Comparison of ENCODE assay signal across 8 cellular contexts in genomic region chr1:226109829-226110248, GRCh38. TPM values are rescaled to one million over a fixed set of nuclear protein-coding genes. Genes with fewer than 3 reads are reported as not detected.
DNase-seq lines count a peak whose midpoint lies in the region; ATAC-seq and TF ChIP-seq lines count a peak whose summit lies in the region.

No MANE protein-coding gene starts in this region.

- DNase-seq in DMS53 treated with DMSO at 0.1 percent for 48 hours (lab: John Stamatoyannopoulos, UW; ENCODE audit: unreplicated experiment) (peak; percentile 70), Karpas-422 (peak; percentile 93), RWPE2 (ENCODE audit: low spot score) (peak; percentile 75), fibroblast of the aortic adventitia (ENCODE audit: low read depth) (peak; percentile 67), nephron progenitor cell (peak; percentile 88), stomach (peak; percentile 88)
- DNase-seq in activated effector memory CD4-positive, alpha-beta T cell treated with Interleukin-2 at 50 U/mL for 16 hours = peak; percentile 64

- no peaks in the 10 kb centered on the region for H3K9me3 ChIP-seq in Karpas-422 (ENCODE audit: low read length)
- H3K9me3 ChIP-seq in RWPE2 (ENCODE audit: severe bottlenecking) = no peaks in the 10 kb centered on the region
- H3K9me3 ChIP-seq in stomach = no peaks in the 10 kb centered on the region

- TF ChIP-seq EP300 in stomach (IDR thresholded peaks at IDR 0.05) = no peak

- intact Hi-C loops in stomach (cut with DNase I; ENCODE audit: low total_unique reads) = no loop called here

- TF ChIP-seq POLR2A in stomach (IDR thresholded peaks at IDR 0.05) = no peak

- no peaks in the 10 kb centered on the region for H4K20me1 ChIP-seq in Karpas-422 (ENCODE audit: insufficient read depth, low read depth, low read length)

- H3K9ac ChIP-seq in Karpas-422 (ENCODE audit: low read length) = peak overlapping the region; percentile 86

- no peaks in the 10 kb centered on the region for H3K9me2 ChIP-seq in Karpas-422 (replicated peaks; ENCODE audit: insufficient read depth, low read length)

- no peaks in the 10 kb centered on the region for H3K27me3 ChIP-seq in Karpas-422 (ENCODE audit: low read length)
- no peaks in the 10 kb centered on the region for H3K27me3 ChIP-seq in RWPE2 (ENCODE audit: insufficient read depth, poor library complexity, severe bottlenecking)
- no peaks in the 10 kb centered on the region for H3K27me3 ChIP-seq in stomach

- H3K4me1 Mint-ChIP-seq in nephron progenitor cell = peaks cover 44% of the 10 kb centered on the region

- TF ChIP-seq CTCF in RWPE2 (IDR thresholded peaks at IDR 0.05; ENCODE audit: poor library complexity, severe bottlenecking) (no peak), fibroblast of the aortic adventitia (IDR thresholded peaks at IDR 0.05; ENCODE audit: insufficient read depth, low read length) (no peak), nephron progenitor cell (IDR thresholded peaks at IDR 0.05) (no peak), stomach (IDR thresholded peaks at IDR 0.05) (no peak)

- H3K9me3 Mint-ChIP-seq in nephron progenitor cell = no peaks in the 10 kb centered on the region

- peak overlapping the region; percentile 93 for H3K4me3 Mint-ChIP-seq in nephron progenitor cell

- peak overlapping the region; percentile 91 for H3K27ac Mint-ChIP-seq in nephron progenitor cell

- no peaks in the 10 kb centered on the region for H3K36me3 Mint-ChIP-seq in nephron progenitor cell (ENCODE audit: low read depth)

- H2AFZ ChIP-seq in Karpas-422 (ENCODE audit: low read length) = peak overlapping the region; percentile 96

- peak; percentile 75 for ATAC-seq in GM21723 (IDR thresholded peaks at IDR 0.05; ENCODE audit: unreplicated experiment)
- ATAC-seq in RWPE2 (ENCODE audit: low read depth) = peak; percentile 85

- H3K79me2 ChIP-seq in Karpas-422 (ENCODE audit: low read length) = no peaks in the 10 kb centered on the region

- WGBS in stomach, 5 donors = 0 to 1% (median 1%) methylated on average over 9 to 57 of the region's 57 CpGs

- peaks cover 14% of the 10 kb centered on the region for H3K27me3 Mint-ChIP-seq in nephron progenitor cell (ENCODE audit: low read depth, poor library complexity)

- H3K4me1 ChIP-seq in Karpas-422 (ENCODE audit: low read length) (peaks cover 37% of the 10 kb centered on the region), RWPE2 (ENCODE audit: insufficient read depth, poor library complexity, severe bottlenecking) (no peaks in the 10 kb centered on the region), stomach (peaks cover 17 to 39% (median 29%) of the 10 kb centered on the region in 4 donors)

- H3K4me3 ChIP-seq in Karpas-422 (ENCODE audit: low read length) = peak overlapping the region; percentile 87
- peak overlapping the region; percentile 50 for H3K4me3 ChIP-seq in RWPE2 (ENCODE audit: severe bottlenecking)
- peak overlapping the region; percentile 62 for H3K4me3 ChIP-seq in fibroblast of the aortic adventitia (ENCODE audit: low read depth, low read length)
- H3K4me3 ChIP-seq in stomach = peak overlapping the region; percentile 62 to 66 (median 64)

- H3K36me3 ChIP-seq in Karpas-422 (ENCODE audit: insufficient read depth, low read length) (no peaks in the 10 kb centered on the region), RWPE2 (ENCODE audit: low read depth) (no peaks in the 10 kb centered on the region), stomach (no peaks in the 10 kb centered on the region)

- peak overlapping the region; percentile 100 for H3K4me2 ChIP-seq in Karpas-422 (ENCODE audit: low read depth, low read length, poor library complexity, severe bottlenecking)

- H3K27ac ChIP-seq in Karpas-422 (ENCODE audit: low read length) (peak overlapping the region; percentile 61), RWPE2 (ENCODE audit: poor library complexity, severe bottlenecking) (peak overlapping the region; percentile 74), stomach (peak overlapping the region; percentile 96 to 100 (median 99))

RNA-seq across cellular contexts. Expression of gene H3-3A, which starts 47.3 kb away (rescaled TPM):
- total RNA-seq in Karpas-422 (2014; rRNA removed; shearing (Covaris generic); ENCODE audit: low replicate concordance) = 236 and 436 TPM in 2 replicates
- 56.7 and 164 TPM in 2 replicates for total RNA-seq in fibroblast of the aortic adventitia (ENCODE audit: low replicate concordance)
- 100 to 1,000 TPM in 3 of 5 donors, 10 to 100 TPM in 2; 30.7 to 541 (median 237) TPM for total RNA-seq in stomach
- 100 to 1,000 TPM; 754 to 995 (median 822) TPM for polyA plus RNA-seq in stomach

Comparison
In these comparisons a context has a peak if more than half of its experiments do, and no peak if none do; other contexts are left out.
1. Peak in every context shown above with its lines: DNase-seq, ATAC-seq, H3K4me3 ChIP-seq and H3K27ac ChIP-seq.